28 cellular contexts compared by ENCODE assay signal in genomic region chr10:126004752-126005151, GRCh38.
"Had no signal": no experiment of that assay in that cellular context is flagged by ENCODE, and none has a peak within 500 bp of the region (broad histone marks: within the 10 kb centered on the region; RNA-seq: fewer than 3 reads in every experiment).

No MANE protein-coding gene starts in this region.

- H3K27me3 ChIP-seq: neural progenitor cell, ovary, spleen, suprapubic skin, testis, tibial nerve, upper lobe of left lung, vagina had no signal

- FAIRE-seq: urothelium cell line had no signal

- H3K4me1 ChIP-seq: parathyroid adenoma, psoas muscle, suprapubic skin, testis, tibial nerve, upper lobe of left lung, vagina had no signal

- H3K27ac ChIP-seq: neural progenitor cell, ovary, parathyroid adenoma, psoas muscle, skin epidermis, spleen, suprapubic skin, testis, tibial nerve, upper lobe of left lung, vagina had no signal

- H3K36me3 ChIP-seq: neural progenitor cell, ovary, spleen, suprapubic skin, tibial nerve, upper lobe of left lung, vagina had no signal

- H3K4me3 ChIP-seq: neural progenitor cell, ovary, psoas muscle, skin epidermis, smooth muscle cell, spleen, suprapubic skin, testis, tibial nerve, upper lobe of left lung, vagina had no signal

- DNase-seq: natural killer cell; occipital lobe; ovary; posterior cingulate gyrus; psoas muscle; right cardiac atrium; spleen; stimulated activated CD4-positive, alpha-beta T cell treated with anti-CD3 and anti-CD28 coated beads, Interleukin-12 subunit alpha, Interleukin-12 subunit beta, amount 100 ng/mL, for 4 hours; stimulated activated CD4-positive, alpha-beta T cell treated with anti-CD3 and anti-CD28 coated beads, Interleukin-1b, Interleukin-23, amount 100 ng/mL, for 48 hours; stimulated activated CD4-positive, alpha-beta T cell treated with anti-CD3 and anti-CD28 coated beads, Interleukin-4, amount 100 ng/mL, for 1 hour; stimulated activated CD4-positive, alpha-beta T cell treated with anti-CD3 and anti-CD28 coated beads, Interleukin-4, amount 100 ng/mL, for 4 hours; stimulated activated CD8-positive, alpha-beta memory T cell treated with anti-CD3 and anti-CD28 coated beads, Interleukin-4, amount 100 ng/mL, for 48 hours; stimulated activated naive CD4-positive, alpha-beta T cell; stimulated activated naive CD8-positive, alpha-beta T cell treated with anti-CD3 and anti-CD28 coated beads, Interleukin-15, amount 100 ng/mL, for 72 hours; stimulated activated naive CD8-positive, alpha-beta T cell treated with anti-CD3 and anti-CD28 coated beads, Interleukin-15, Interleukin-2, amounts not matched to agents 100 U/mL and 50 U/mL, for 24 hours; substantia nigra; testis; upper lobe of left lung had no signal

- H3K9me3 ChIP-seq: ovary, psoas muscle, spleen, suprapubic skin, testis, tibial nerve, upper lobe of left lung, vagina had no signal

- H2AFZ ChIP-seq: neural progenitor cell, parathyroid adenoma had no signal

- H3K9ac ChIP-seq: neural progenitor cell, parathyroid adenoma had no signal

- H3K79me2 ChIP-seq: parathyroid adenoma had no signal

- ATAC-seq: natural killer cell; psoas muscle; right cardiac atrium; sciatic nerve; stimulated activated memory B cell treated with anti-CD40 and anti-IgM and Interleukin-4, amounts not matched to agents 10 μg/mL and 1 μg/mL and 100 μg/mL, for 72 hours; stimulated activated naive CD8-positive, alpha-beta T cell treated with anti-CD3 and anti-CD28 coated beads, Interleukin-15, amount 100 ng/mL, for 72 hours; stimulated activated naive CD8-positive, alpha-beta T cell treated with anti-CD3 and anti-CD28 coated beads, Interleukin-15, Interleukin-2, amounts not matched to agents 100 U/mL and 50 U/mL, for 24 hours had no signal

- H3K4me2 ChIP-seq: neural progenitor cell, smooth muscle cell had no signal
